6 cellular contexts compared by ENCODE assay signal in genomic region chr1:213391445-213391844, GRCh38.
"Had no signal": no experiment of that assay in that cellular context is flagged by ENCODE, and none has a peak within 500 bp of the region (broad histone marks: within the 10 kb centered on the region; RNA-seq: fewer than 3 reads in every experiment).

No MANE protein-coding gene starts in this region.

- H3K4me3 Mint-ChIP-seq: IgD-negative memory B cell had no signal

- H3K4me1 Mint-ChIP-seq: IgD-negative memory B cell had no signal

- H3K9me3 Mint-ChIP-seq: IgD-negative memory B cell had no signal

- H3K27ac Mint-ChIP-seq: IgD-negative memory B cell had no signal

- FAIRE-seq: HTR-8/SVneo had no signal

- DNase-seq: IMR-90, KBM-7, KG1 had no signal

- H3K27me3 Mint-ChIP-seq: IgD-negative memory B cell had no signal

- H3K27ac ChIP-seq: HL-60 had no signal

- H3K36me3 Mint-ChIP-seq: IgD-negative memory B cell had no signal
